6 cellular contexts compared by ENCODE assay signal in genomic region chr16:75281009-75281408, GRCh38. TPM values are rescaled to one million over a fixed set of nuclear protein-coding genes. Genes with fewer than 3 reads are reported as not detected.
A peak's percentile ranks its signal among the peaks of the same experiment; 100 is the strongest.
DNase-seq lines count a peak whose midpoint lies in the region; ATAC-seq, FAIRE-seq and TF ChIP-seq lines count a peak whose summit lies in the region.
"Not testable (repeated sequence)": the region's sequence is repeated elsewhere in the genome, so short reads cannot be mapped to it uniquely, and the experiment has no call there.
"Had no signal": no experiment of that assay in that cellular context is flagged by ENCODE, and none has a peak within 500 bp of the region (broad histone marks: within the 10 kb centered on the region; RNA-seq: fewer than 3 reads in every experiment).

No MANE protein-coding gene starts in this region.

- not testable (repeated sequence) for TF ChIP-seq CTCF in PC-9 (conservative IDR thresholded peaks at IDR 0.05); WTC11 (IDR thresholded peaks at IDR 0.05); brain (conservative IDR thresholded peaks at IDR 0.05); HepG2 (CRISPR knock-in tag; IDR thresholded peaks at IDR 0.05)

- not testable (repeated sequence) for H3K79me2 ChIP-seq in PC-9 (ENCODE audit: low read depth); HepG2 (ENCODE audit: insufficient read depth, low read length)

- not testable (repeated sequence) for TF ChIP-seq EP300 in HepG2 (IDR thresholded peaks at IDR 0.05; ENCODE audit: low read depth in 2 of 2, low read length in 2 of 2); HepG2 (CRISPR knock-in tag; IDR thresholded peaks at IDR 0.05; ENCODE audit: borderline replicate concordance)

- H3K4me3 ChIP-seq in PC-9; HepG2 (replicated peaks in 1 of 3; ENCODE audit: insufficient read depth in 1 of 3, low read depth in 2 of 3, low read length in 3 of 3): not testable (repeated sequence)

- not testable (repeated sequence) for H3K27me3 ChIP-seq in PC-9 (ENCODE audit: insufficient read depth, low read depth); HepG2 (ENCODE audit: control insufficient read depth in 1 of 2, insufficient read depth in 2 of 2, low read length in 2 of 2)

- H3K9me3 ChIP-seq in PC-9 (ENCODE audit: insufficient read depth, low read depth); HepG2 (ENCODE audit: low read length): not testable (repeated sequence)

- not testable (repeated sequence) for ATAC-seq in WTC11, HepG2

- not testable (repeated sequence) for DNase-seq in PC-9; WTC11 (ENCODE audit: low spot score); HepG2 (ENCODE audit: low spot score)

- not testable (repeated sequence) for H3K9me2 ChIP-seq in PC-9 (ENCODE audit: insufficient read depth)

- TF ChIP-seq RAD21 in HepG2 (CRISPR knock-in tag; IDR thresholded peaks at IDR 0.05): not testable (repeated sequence)

- H3K9ac ChIP-seq in HepG2 (ENCODE audit: insufficient read depth, low read depth, low read length): not testable (repeated sequence)

- CTCF ChIA-PET in PC-9 (lab: Charles Lee); HepG2 (lab: Yijun Ruan, JAX; ENCODE audit: low intra/inter-chr PET ratio, low total read pairs): not testable (repeated sequence)
- CTCF ChIA-PET in WTC11 (lab: Charles Lee): interaction anchor here (2.2 to 4.4 kb wide), 2 partner anchors 47 to 82 kb away, joined by 11 to 19 read pairs; no protein-coding TSS in a partner anchor

- intact Hi-C loops in PC-9 (cut with micrococcal nuclease; ENCODE audit: unreplicated experiment); HepG2 (cut with micrococcal nuclease; ENCODE audit: unreplicated experiment): not testable (repeated sequence)

- not testable (repeated sequence) for H3K36me3 Mint-ChIP-seq in WTC11
- peaks cover 30% of the 10 kb centered on the region for H3K36me3 Mint-ChIP-seq in brain

- not testable (repeated sequence) for H3K27me3 Mint-ChIP-seq in WTC11 (ENCODE audit: low read depth); brain

- H3K27ac Mint-ChIP-seq in WTC11: not testable (repeated sequence)
- peak overlapping the region in 4 of 5 experiments; percentile 19 to 70 (median 52) for H3K27ac Mint-ChIP-seq in brain

- in situ Hi-C loops in HepG2 (cut with HindIII; ENCODE audit: extremely low pct_ligation_motif_present, low pct_unique_long_range_greater_than_20kb): not testable (repeated sequence)

- H3K27ac ChIP-seq in PC-9: peak overlapping the region; percentile 76
- H3K27ac ChIP-seq in HepG2 (ENCODE audit: extremely low read length, insufficient read depth, low read length): not testable (repeated sequence)

- FAIRE-seq in HepG2 (lab: Jason Lieb, UNC): not testable (repeated sequence)

- POLR2A ChIA-PET in PC-9 (lab: Charles Lee; ENCODE audit: unreplicated experiment): interaction anchor here (0.6 to 0.7 kb wide), 2 partner anchors 31 to 211 kb away, joined by 4 to 5 read pairs; no protein-coding TSS in a partner anchor
- POLR2A ChIA-PET in WTC11 (lab: Charles Lee): interaction anchor here (0.9 kb wide), 1 partner anchor 12 kb away, joined by 3 read pairs; no protein-coding TSS in a partner anchor
- POLR2A ChIA-PET in HepG2 (lab: Yijun Ruan, JAX): interaction anchor here (1.6 to 2.9 kb wide), 2 partner anchors 9 to 24 kb away, joined by 4 to 12 read pairs; no protein-coding TSS in a partner anchor

- not testable (repeated sequence) for BruUV-seq in PC-9 (replicated peaks; lab: Mats Ljungman, UMichigan); HepG2 (replicated peaks; lab: Mats Ljungman, UMichigan)

- not testable (repeated sequence) for H4K20me1 ChIP-seq in PC-9 (ENCODE audit: insufficient read depth); HepG2 (ENCODE audit: insufficient read depth, low read length)

- WGBS in HepG2 (ENCODE audit: low lambda C conversion rate): 86% methylated on average over 2 of the region's 2 CpGs

- peaks cover 32% of the 10 kb centered on the region for H3K4me1 ChIP-seq in PC-9 (replicated peaks; ENCODE audit: insufficient read depth)
- not testable (repeated sequence) for H3K4me1 ChIP-seq in HepG2 (ENCODE audit: insufficient read depth, low read length)

- peaks cover 38% of the 10 kb centered on the region for H3F3A ChIP-seq in PC-9 (ENCODE audit: insufficient read depth, low read depth)

- not testable (repeated sequence) for TF ChIP-seq POLR2A in HepG2 (IDR thresholded peaks at IDR 0.05; ENCODE audit: insufficient read depth in 1 of 2, low read depth in 2 of 2, low read length in 2 of 2)

- not testable (repeated sequence) for H3K36me3 ChIP-seq in PC-9 (ENCODE audit: low read depth); HepG2 (replicated peaks in 1 of 2; ENCODE audit: control insufficient read depth in 1 of 2, insufficient read depth in 2 of 2, low read length in 2 of 2)

- not testable (repeated sequence) for H3K4me1 Mint-ChIP-seq in WTC11
- H3K4me1 Mint-ChIP-seq in brain: peaks cover 37% of the 10 kb centered on the region

- H2AFZ ChIP-seq in PC-9; HepG2 (ENCODE audit: low read length): not testable (repeated sequence)

- H3K4me2 ChIP-seq in PC-9: peak overlapping the region; percentile 79
- H3K4me2 ChIP-seq in HepG2 (ENCODE audit: low read depth, low read length): not testable (repeated sequence)

- H3K4me3 Mint-ChIP-seq in WTC11, brain: not testable (repeated sequence)

- not testable (repeated sequence) for H3K9me3 Mint-ChIP-seq in WTC11, brain

TF ChIP-seq in WTC11, 78 proteins besides CTCF, POLR2A, EP300 and RAD21:
- peak; percentile 59; the same call in 1 of the 2 replicates for TF ChIP-seq ZNF121 (CRISPR knock-in tag; IDR thresholded peaks at IDR 0.05)

TF ChIP-seq in HepG2, 621 proteins besides CTCF, POLR2A, EP300 and RAD21:
- TF ChIP-seq ZNF121 (CRISPR knock-in tag; IDR thresholded peaks at IDR 0.05) (peak; percentile 57; the same call in 1 of the 2 replicates), ZNF770 (CRISPR knock-in tag; IDR thresholded peaks at IDR 0.05) (peak; percentile 33)

RNA-seq across cellular contexts. Expression of gene BCAR1, which starts 29.6 kb away (rescaled TPM):
- total RNA-seq in PC-9 (2021) (53.9 and 62.5 TPM in 2 replicates), WTC11 (2021) (87.3 to 95.6 TPM (median 88.6 TPM) in 3 replicates), HepG2 (2016; rRNA removed; fragmentation: Illumina TruSeq; extraction: Trizol) (35.9 and 48.1 TPM in 2 replicates)
- polyA plus RNA-seq in brain (ENCODE audit: insufficient read depth, low read depth, low replicate concordance) (76.8 TPM), HepG2 (2011; rRNA removed) (51.7 and 57.8 TPM in 2 replicates)
- total RNA-seq in HepG2 (2016; cell fraction: cytosol; rRNA removed; fragmentation: Illumina TruSeq; extraction: Trizol; ENCODE audit: low read depth): 13.1 and 14.5 TPM in 2 replicates
- total RNA-seq in HepG2 (2016; cell fraction: insoluble cytoplasmic fraction; rRNA removed; fragmentation: Illumina TruSeq; extraction: Trizol): 33.1 and 51.1 TPM in 2 replicates
- total RNA-seq in HepG2 (2016; cell fraction: membrane; rRNA removed; fragmentation: Illumina TruSeq; extraction: Trizol): 38.7 and 43.1 TPM in 2 replicates
- total RNA-seq in HepG2 (2016; cell fraction: nucleus; rRNA removed; fragmentation: Illumina TruSeq; extraction: Trizol): 38.1 and 45.0 TPM in 2 replicates
- 31.6 and 53.3 TPM in 2 replicates for polyA plus RNA-seq in HepG2 (2011; cell fraction: cytosol; rRNA removed)
- 202 and 242 TPM in 2 replicates for polyA plus RNA-seq in HepG2 (2011; cell fraction: nucleus; rRNA removed)
- polyA plus RNA-seq in HepG2 (2012): 39.6 and 65.3 TPM in 2 replicates
- polyA plus RNA-seq in HepG2 (2016; cell fraction: cytosol; fragmentation: Illumina TruSeq; extraction: Trizol; ENCODE audit: low read depth): 13.2 and 13.9 TPM in 2 replicates
- 47.9 and 56.1 TPM in 2 replicates for polyA plus RNA-seq in HepG2 (2016; cell fraction: insoluble cytoplasmic fraction; fragmentation: Illumina TruSeq; extraction: Trizol; ENCODE audit: low read depth)
- 24.5 and 27.8 TPM in 2 replicates for polyA plus RNA-seq in HepG2 (2016; cell fraction: membrane; fragmentation: Illumina TruSeq; extraction: Trizol; ENCODE audit: low read depth)
- polyA plus RNA-seq in HepG2 (2016; cell fraction: nucleus; fragmentation: Illumina TruSeq; extraction: Trizol; ENCODE audit: insufficient read depth, low read depth): 68.9 and 74.0 TPM in 2 replicates
- polyA minus RNA-seq in HepG2 (2011; rRNA and poly(A)+ RNA removed; ENCODE audit: low replicate concordance): 35.0 and 120 TPM in 2 replicates
- 32.5 and 33.4 TPM in 2 replicates for polyA minus RNA-seq in HepG2 (2011; cell fraction: cytosol; rRNA and poly(A)+ RNA removed)
- 77.6 and 107 TPM in 2 replicates for polyA minus RNA-seq in HepG2 (2011; cell fraction: nucleus; rRNA and poly(A)+ RNA removed)
- polyA plus RNA-seq: CD14-positive monocyte; CD8-positive, alpha-beta memory T cell had no signal
